Comparison of ENCODE assay signal across 31 cellular contexts in genomic region chr11:18468962-18469361, GRCh38. TPM values are rescaled to one million over a fixed set of nuclear protein-coding genes. Genes with fewer than 3 reads are reported as not detected.
"Had no signal": no experiment of that assay in that cellular context is flagged by ENCODE, and none has a peak within 500 bp of the region (broad histone marks: within the 10 kb centered on the region; RNA-seq: fewer than 3 reads in every experiment).

No MANE protein-coding gene starts in this region.

- H3K27ac Mint-ChIP-seq: endodermal cell; naive thymus-derived CD4-positive, alpha-beta T cell; nephron; neural progenitor cell; progenitor cell of endocrine pancreas; stimulated activated effector memory CD8-positive, alpha-beta T cell treated with anti-CD3 and anti-CD28 coated beads, Interleukin-12 subunit alpha, Interleukin-12 subunit beta, amount 100 ng/mL, for 72 hours; stimulated activated naive CD8-positive, alpha-beta T cell treated with anti-CD3 and anti-CD28 coated beads, Interleukin-15, Interleukin-2, amounts not matched to agents 100 ng/mL and 50 ng/mL, for 24 hours had no signal

- DNase-seq: dorsolateral prefrontal cortex; effector CD8-positive, alpha-beta T cell; endodermal cell; foreskin keratinocyte; heart left ventricle; kidney; mesenchymal stem cell; midbrain; naive thymus-derived CD4-positive, alpha-beta T cell; right lobe of liver; stimulated activated CD4-positive, alpha-beta T cell treated with anti-CD3 and anti-CD28 coated beads, Interleukin-2, amount 100 ng/mL, for 24 hours; stimulated activated CD4-positive, alpha-beta T cell treated with anti-CD3 and anti-CD28 coated beads, Interleukin-4, amount 100 ng/mL, for 24 hours; transverse colon; upper lobe of right lung; uterus had no signal

- H3K4me1 Mint-ChIP-seq: endodermal cell; nephron; neural progenitor cell; stimulated activated effector memory CD8-positive, alpha-beta T cell treated with anti-CD3 and anti-CD28 coated beads, Interleukin-12 subunit alpha, Interleukin-12 subunit beta, amount 100 ng/mL, for 72 hours had no signal

- ATAC-seq: esophagus mucosa; foreskin keratinocyte; gastroesophageal sphincter; heart left ventricle; left lobe of liver; naive thymus-derived CD4-positive, alpha-beta T cell; right lobe of liver; stimulated activated effector memory CD8-positive, alpha-beta T cell treated with anti-CD3 and anti-CD28 coated beads, Interleukin-12 subunit alpha, Interleukin-12 subunit beta, amount 100 ng/mL, for 72 hours; upper lobe of right lung had no signal

- H3K9me3 Mint-ChIP-seq: endodermal cell; naive thymus-derived CD4-positive, alpha-beta T cell; nephron; neural progenitor cell; stimulated activated effector memory CD8-positive, alpha-beta T cell treated with anti-CD3 and anti-CD28 coated beads, Interleukin-12 subunit alpha, Interleukin-12 subunit beta, amount 100 ng/mL, for 72 hours; stimulated activated naive CD8-positive, alpha-beta T cell treated with anti-CD3 and anti-CD28 coated beads, Interleukin-15, Interleukin-2, amounts not matched to agents 100 ng/mL and 50 ng/mL, for 24 hours had no signal

- H3K36me3 Mint-ChIP-seq: neural progenitor cell had no signal

- H3K27me3 Mint-ChIP-seq: naive thymus-derived CD4-positive, alpha-beta T cell; progenitor cell of endocrine pancreas; stimulated activated naive CD8-positive, alpha-beta T cell treated with anti-CD3 and anti-CD28 coated beads, Interleukin-15, Interleukin-2, amounts not matched to agents 100 ng/mL and 50 ng/mL, for 24 hours had no signal

- H3K4me3 Mint-ChIP-seq: endodermal cell; naive thymus-derived CD4-positive, alpha-beta T cell; nephron; neural progenitor cell; stimulated activated effector memory CD8-positive, alpha-beta T cell treated with anti-CD3 and anti-CD28 coated beads, Interleukin-12 subunit alpha, Interleukin-12 subunit beta, amount 100 ng/mL, for 72 hours; stimulated activated naive CD8-positive, alpha-beta T cell treated with anti-CD3 and anti-CD28 coated beads, Interleukin-15, Interleukin-2, amounts not matched to agents 100 ng/mL and 50 ng/mL, for 24 hours had no signal

RNA-seq across cellular contexts. Expression of gene LDHAL6A, which starts 13.3 kb away (rescaled TPM):
- total RNA-seq: endodermal cell, esophagus mucosa, fibroblast of lung, foreskin keratinocyte, gastroesophageal sphincter, heart left ventricle, hepatocyte, kidney, left lobe of liver, liver, lung microvascular endothelial cell, mucosa of gallbladder, osteoblast, progenitor cell of endocrine pancreas, right lobe of liver, smooth muscle cell, suprapubic skin, transverse colon, upper lobe of right lung had no signal

RNA-seq across cellular contexts. Expression of gene LDHC, which starts 56.8 kb away (rescaled TPM):
- total RNA-seq: esophagus mucosa; fibroblast of lung; foreskin keratinocyte; gastroesophageal sphincter; kidney; left lobe of liver; lung microvascular endothelial cell; naive thymus-derived CD4-positive, alpha-beta T cell; suprapubic skin; transverse colon; upper lobe of right lung; uterus had no signal
